8 cellular contexts compared by ENCODE assay signal in the genomic region with DNA sequence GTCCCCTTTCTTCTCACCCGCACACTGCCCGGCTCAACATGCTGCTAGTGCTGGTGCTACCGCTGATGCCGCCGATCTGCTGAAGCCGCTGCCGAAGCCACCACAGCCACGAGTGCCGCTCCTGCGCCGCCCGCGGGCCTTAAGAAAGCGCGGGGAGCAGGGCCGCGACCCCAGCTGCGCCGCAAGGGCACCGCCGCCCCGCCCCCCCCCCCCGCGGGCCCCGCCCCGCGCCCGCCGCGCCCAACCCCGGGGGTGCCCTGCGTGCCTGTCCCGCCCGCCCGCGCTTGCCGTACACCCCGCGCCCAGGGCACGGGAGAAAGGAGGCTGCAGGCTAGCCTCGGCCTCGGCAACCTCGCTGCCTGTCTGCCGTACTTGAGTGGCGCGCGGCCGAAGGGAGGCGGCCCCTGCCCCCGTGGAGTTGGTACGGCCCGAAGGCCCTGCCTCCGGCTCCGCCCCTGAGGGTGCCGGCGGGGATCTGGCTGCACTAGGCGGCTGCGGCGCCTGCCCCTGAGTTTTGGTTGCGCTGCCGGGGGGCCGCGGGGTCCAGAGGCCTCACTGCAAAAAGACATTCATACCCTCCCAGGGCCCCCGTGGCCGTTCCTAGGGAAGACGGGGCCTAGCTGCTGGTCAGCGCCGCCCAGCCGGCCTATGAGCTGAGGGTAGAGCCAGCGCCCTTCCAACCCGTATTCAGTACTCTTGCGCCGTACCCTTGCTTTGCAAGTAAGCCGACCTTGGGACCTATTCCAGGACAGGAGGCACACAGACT. TPM values are rescaled to one million over a fixed set of nuclear protein-coding genes. Genes with fewer than 3 reads are reported as not detected.
DNase-seq lines count a peak whose midpoint lies in the region; ATAC-seq and TF ChIP-seq lines count a peak whose summit lies in the region.

A gene (minus strand): TSS at position 114 of the 766 bp plus-strand sequence. CDS start 74 bp downstream, at position 40.

- peak; percentile 92 for DNase-seq in GM13976 (ENCODE audit: low spot score)
- DNase-seq in NCI-H1417 (lab: John Stamatoyannopoulos, UW) = peak; percentile 83 to 97 (median 96)
- DNase-seq in T-helper 1 cell = peak; percentile 58 to 93 (median 74)
- peak; percentile 84 to 87 for DNase-seq in heart right ventricle
- DNase-seq in posterior vena cava (ENCODE audit: low spot score) = peak; percentile 95
- peak; percentile 93 to 97 for DNase-seq in upper lobe of left lung

- 0% methylated on average over 44 to 74 of the region's 74 CpGs for WGBS in adipose tissue, 3 donors
- WGBS in heart right ventricle, 2 donors = 1% methylated on average over 72 to 74 of the region's 74 CpGs
- WGBS in upper lobe of left lung, 2 donors = 0% methylated on average over 27 of the region's 74 CpGs; no CpG with 5 or more reads in 1 of the 2 donors

- H3K4me1 ChIP-seq in heart right ventricle = peaks cover 2 to 62% (median 53%) of the 10 kb centered on the region in 9 donors
- H3K4me1 ChIP-seq in upper lobe of left lung = peaks cover 24 to 52% (median 38%) of the 10 kb centered on the region in 4 donors

- H3K36me3 ChIP-seq in heart right ventricle (peaks cover 0 to 33% (median 5%) of the 10 kb centered on the region in 9 donors), upper lobe of left lung (peaks cover 0 to 22% (median 10%) of the 10 kb centered on the region in 4 donors)

- TF ChIP-seq CTCF in GM13976 (IDR thresholded peaks at IDR 0.05; ENCODE audit: borderline replicate concordance, control extremely low read depth, extremely low read depth, insufficient read depth, missing control alignments) = no peak
- TF ChIP-seq CTCF in heart right ventricle (IDR thresholded peaks at IDR 0.05) = no peak
- TF ChIP-seq CTCF in upper lobe of left lung (IDR thresholded peaks at IDR 0.05) = peak in 1 of 6 experiments; percentile 6

- H3K4me3 ChIP-seq in heart right ventricle (peak within 1 kb of the TSS; percentile 81 to 99 (median 96)), upper lobe of left lung (peak within 1 kb of the TSS; percentile 66 to 98 (median 78))

- intact Hi-C loops in heart right ventricle (cut with DNase I) = loop anchor here (1.0 to 10.0 kb wide), 13 partner anchors 21 to 241 kb away; a partner anchor contains a TSS
- intact Hi-C loops in posterior vena cava (cut with DNase I) = loop anchor here (5.0 to 10.0 kb wide), 3 partner anchors 34 to 91 kb away; a partner anchor contains a TSS

- H3K27me3 ChIP-seq in heart right ventricle (no peaks in the 10 kb centered on the region), upper lobe of left lung (no peaks in the 10 kb centered on the region)

- ATAC-seq in HG02759 (IDR thresholded peaks at IDR 0.05; ENCODE audit: unreplicated experiment) = peak; percentile 82
- peak; percentile 89 to 93 (median 92) for ATAC-seq in heart right ventricle
- ATAC-seq in upper lobe of left lung (ENCODE audit: low FRiP score in 2 of 2) = peak; percentile 92 to 94

- TF ChIP-seq EP300 in upper lobe of left lung (IDR thresholded peaks at IDR 0.05) = peak in 1 of 4 donors; percentile 44

- in situ Hi-C loops in GM13976 (cut with MboI; ENCODE audit: low sequenced_read_pairs, unreplicated experiment) = loop anchor here (25.0 kb wide), 1 partner anchor 769 kb away; no protein-coding TSS in a partner anchor

- peak in 3 of 4 donors; percentile 89 to 98 (median 91) for TF ChIP-seq POLR2A in upper lobe of left lung (IDR thresholded peaks at IDR 0.05)

- H3K9me3 ChIP-seq in heart right ventricle (no peaks in the 10 kb centered on the region), upper lobe of left lung (no peaks in the 10 kb centered on the region)

- H3K27ac ChIP-seq in adipose tissue (ENCODE audit: low read depth, low read length) = peak within 1 kb of the TSS; percentile 80
- peak within 1 kb of the TSS; percentile 95 to 99 (median 98) for H3K27ac ChIP-seq in heart right ventricle
- peak within 1 kb of the TSS; percentile 93 to 97 (median 95) for H3K27ac ChIP-seq in upper lobe of left lung

RNA-seq across cellular contexts. Expression of the gene that starts here (rescaled TPM):
- polyA plus RNA-seq in adipose tissue (1,000 to 10,000 TPM in 1 of 3 donors, 100 to 1,000 TPM in 2; 315 to 1,671 (median 608) TPM), heart right ventricle (100 to 1,000 TPM; 144 to 208 TPM)
- total RNA-seq in heart right ventricle (1,000 to 10,000 TPM in 1 of 10 donors, 100 to 1,000 TPM in 9; 720 to 1,111 (median 848) TPM), posterior vena cava (100 to 1,000 TPM; 584 to 998 TPM), upper lobe of left lung (100 to 1,000 TPM; 116 to 478 (median 295) TPM)

Comparison
In these comparisons a context has a peak if more than half of its experiments do, and no peak if none do; other contexts are left out.
1. Peak in every context shown above with its lines: DNase-seq, ATAC-seq, H3K4me3 ChIP-seq and H3K27ac ChIP-seq.